ENCODE assay signal across 8 cellular contexts in the genomic region with DNA sequence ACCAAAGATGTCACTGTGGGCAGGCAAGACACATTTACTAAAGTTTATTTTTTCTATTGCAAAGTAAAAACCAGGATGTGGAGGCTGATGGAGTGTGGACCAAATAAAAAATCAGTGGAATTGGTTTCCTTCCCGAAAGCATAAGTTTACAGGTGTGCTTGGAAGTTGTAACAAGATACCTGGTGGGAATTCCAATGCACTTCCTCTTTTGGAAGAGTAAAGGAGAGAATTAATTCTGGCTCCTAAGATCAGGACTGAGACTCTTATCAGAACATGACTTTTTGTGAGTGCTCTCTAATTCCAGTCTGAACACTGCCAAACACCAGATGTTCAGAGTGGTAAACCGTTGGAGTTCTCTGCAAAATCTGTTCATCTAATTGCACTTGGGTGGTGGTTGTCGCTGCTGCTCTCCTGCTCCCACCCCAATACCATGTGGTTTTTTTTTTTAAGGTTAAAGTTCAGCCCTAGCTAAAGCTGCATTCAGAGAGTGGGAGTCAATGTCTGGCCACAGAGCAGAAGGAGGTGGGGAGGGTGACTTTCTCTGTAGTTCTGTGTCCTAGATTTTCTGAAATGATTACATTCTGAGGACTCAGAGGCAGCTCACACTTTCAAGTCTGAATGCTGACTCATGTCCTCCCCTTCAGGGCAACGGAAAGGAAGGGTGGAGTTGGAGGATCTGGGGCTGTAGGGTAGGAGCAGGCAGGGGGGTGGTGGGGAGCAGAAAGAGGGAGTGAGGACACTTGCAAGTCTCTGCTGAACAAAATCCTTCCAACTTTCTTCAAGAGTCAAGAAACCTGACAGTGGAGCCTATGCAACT.
DNase-seq lines count a peak whose midpoint lies in the region; ATAC-seq and TF ChIP-seq lines count a peak whose summit lies in the region.

No MANE protein-coding gene starts in this region.

- peaks cover 4% of the 10 kb centered on the region for H3K27me3 Mint-ChIP-seq in GM23338 (ENCODE audit: insufficient read depth, low read depth, poor library complexity)

- H3F3A ChIP-seq in GM23338 (replicated peaks; ENCODE audit: low read depth): no peaks in the 10 kb centered on the region

- H3K27me3 ChIP-seq in GM23338 (ENCODE audit: insufficient read depth): no peaks in the 10 kb centered on the region

- H2AFZ ChIP-seq in GM23338: peak overlapping the region; percentile 75

- H3K4me1 ChIP-seq in GM23338 (ENCODE audit: insufficient read depth): peaks cover 9% of the 10 kb centered on the region; the same call in 1 of the 2 replicates

- H3K9me3 Mint-ChIP-seq in GM23338: no peaks in the 10 kb centered on the region

- peak; percentile 12 for DNase-seq in DMS53 treated with DMSO at 0.1 percent for 48 hours (lab: John Stamatoyannopoulos, UW; ENCODE audit: unreplicated experiment)
- DNase-seq in GM23338 (ENCODE audit: low spot score): peak; percentile 11
- peak; percentile 84 for DNase-seq in MV-4-11 (lab: John Stamatoyannopoulos, UW)
- peak; percentile 42 for DNase-seq in activated T-cell treated with anti-CD3 and anti-CD28 coated beads for 48 hours (ENCODE audit: low read depth)
- DNase-seq in left ventricle myocardium superior: no peak
- DNase-seq in stimulated activated CD8-positive, alpha-beta memory T cell treated with anti-CD3 and anti-CD28 coated beads, Interleukin-12 subunit alpha, Interleukin-12 subunit beta, amount 100 ng/mL, for 24 hours (ENCODE audit: extremely low read depth): peak; percentile 27
- DNase-seq in NCI-H146 treated with DMSO at 0.1 percent for 48 hours (lab: John Stamatoyannopoulos, UW; ENCODE audit: unreplicated experiment): no peak
- DNase-seq in GM19240 (ENCODE audit: insufficient read length, low spot score): no peak

- H3K36me3 ChIP-seq in GM23338 (ENCODE audit: insufficient read depth): no peaks in the 10 kb centered on the region

- ATAC-seq in GM23338: peak; percentile 29; the same call in 1 of the 3 replicates
- peak; percentile 90 for ATAC-seq in left ventricle myocardium superior

- H3K79me2 ChIP-seq in GM23338 (replicated peaks; ENCODE audit: insufficient read depth): no peaks in the 10 kb centered on the region

- H3K4me1 Mint-ChIP-seq in GM23338: peaks cover 11% of the 10 kb centered on the region

- peak overlapping the region; percentile 26; the same call in 1 of the 2 replicates for H3K27ac Mint-ChIP-seq in GM23338

- H4K20me1 ChIP-seq in GM23338 (replicated peaks; ENCODE audit: insufficient read depth): no peaks in the 10 kb centered on the region

- no peak overlapping the region for H3K27ac ChIP-seq in GM23338 (ENCODE audit: low read depth)

- peaks cover 14% of the 10 kb centered on the region; the same call in 1 of the 2 replicates for H3K9me2 ChIP-seq in GM23338 (ENCODE audit: insufficient read depth)

- H3K36me3 Mint-ChIP-seq in GM23338 (ENCODE audit: low read depth): no peaks in the 10 kb centered on the region

- H3K4me3 ChIP-seq in GM23338: no peak overlapping the region

- H3K4me3 Mint-ChIP-seq in GM23338: no peak overlapping the region

- intact Hi-C loops in left ventricle myocardium superior (cut with micrococcal nuclease): no loop called here

- TF ChIP-seq CTCF in GM23338 (conservative IDR thresholded peaks at IDR 0.05; ENCODE audit: low read depth in 2 of 2): no peak

- no peak overlapping the region for H3K4me2 ChIP-seq in GM23338

TF ChIP-seq in GM23338, 12 proteins besides CTCF, POLR2A, EP300 and RAD21 (continues in another document):
- TF ChIP-seq ZNF114 (CRISPR knock-in tag; IDR thresholded peaks at IDR 0.05) (no peak), ETS1 (IDR thresholded peaks at IDR 0.05) (no peak), ZNF331 (CRISPR knock-in tag; IDR thresholded peaks at IDR 0.05; ENCODE audit: low read depth) (no peak), EZH2 (IDR thresholded peaks at IDR 0.05; ENCODE audit: low read depth, unreplicated experiment) (no peak), STAT1 (IDR thresholded peaks at IDR 0.05; ENCODE audit: unreplicated experiment) (no peak), CREB1 (CRISPR knock-in tag; IDR thresholded peaks at IDR 0.05; ENCODE audit: low read depth) (no peak), EZH2phosphoT487 (IDR thresholded peaks at IDR 0.05; ENCODE audit: unreplicated experiment) (no peak), REST (IDR thresholded peaks at IDR 0.05; ENCODE audit: unreplicated experiment) (no peak), NANOG (IDR thresholded peaks at IDR 0.05; ENCODE audit: borderline replicate concordance) (no peak), JUNB (IDR thresholded peaks at IDR 0.05; ENCODE audit: unreplicated experiment) (no peak)

Comparison
In these comparisons a context has a peak if more than half of its experiments do, and no peak if none do; other contexts are left out.
1. DNase-seq: peak in DMS53 treated with DMSO at 0.1 percent for 48 hours (single experiment), GM23338 (single experiment), MV-4-11 (single experiment), activated T-cell treated with anti-CD3 and anti-CD28 coated beads for 48 hours (single experiment) and stimulated activated CD8-positive, alpha-beta memory T cell treated with anti-CD3 and anti-CD28 coated beads, Interleukin-12 subunit alpha, Interleukin-12 subunit beta, amount 100 ng/mL, for 24 hours (single experiment); none in left ventricle myocardium superior (single experiment), NCI-H146 treated with DMSO at 0.1 percent for 48 hours (single experiment) and GM19240 (single experiment).